In the genomic region with DNA sequence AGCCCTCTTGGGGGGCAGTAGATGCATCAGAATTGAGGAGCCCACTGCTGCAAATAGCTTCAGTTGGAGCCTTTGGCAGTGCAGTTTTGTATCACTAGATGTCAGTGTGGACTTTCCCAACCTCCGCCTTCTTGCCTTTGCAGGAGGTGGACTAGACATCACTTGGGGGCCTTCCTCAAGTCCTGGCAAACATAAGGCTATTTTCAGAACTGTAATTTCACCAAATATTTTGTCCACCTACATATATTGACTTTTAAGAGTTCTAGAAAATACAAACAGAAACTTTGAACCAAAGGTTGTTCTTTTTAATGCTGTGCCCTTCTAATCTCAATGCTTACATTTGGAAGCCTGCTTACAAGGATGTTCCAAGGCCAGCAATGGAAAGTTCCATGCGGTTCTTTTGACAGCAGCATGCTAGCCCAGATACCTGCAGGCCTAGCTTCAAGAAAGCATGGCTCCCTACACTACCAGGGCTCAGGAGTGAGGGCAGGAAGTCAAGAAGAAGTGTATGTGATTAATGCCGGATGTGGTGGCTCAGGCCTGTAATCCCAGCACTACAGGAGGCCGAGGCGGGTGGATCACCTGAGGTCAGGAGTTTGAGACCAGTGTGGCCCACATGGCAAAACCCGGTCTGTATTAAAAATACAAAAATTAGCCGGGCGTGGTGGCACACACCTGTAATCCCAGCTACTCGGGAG, we compare ENCODE assay signal across 8 cellular contexts.
A peak's percentile ranks its signal among the peaks of the same experiment; 100 is the strongest.
DNase-seq lines count a peak whose midpoint lies in the region; ATAC-seq and TF ChIP-seq lines count a peak whose summit lies in the region.

No MANE protein-coding gene starts in this region.

- no peaks in the 10 kb centered on the region for H3K9me3 ChIP-seq in SU-DHL-6 (ENCODE audit: insufficient read depth, low read length)

- no peak overlapping the region for H2AFZ ChIP-seq in KMS-11 (ENCODE audit: low read depth)
- H2AFZ ChIP-seq in SU-DHL-6 (ENCODE audit: low read depth, low read length, severe bottlenecking): peak overlapping the region; percentile 24

- peak; percentile 77 for TF ChIP-seq CTCF in GM12874 (IDR thresholded peaks at IDR 0.05; ENCODE audit: insufficient read depth, low read depth, low read length)
- TF ChIP-seq CTCF in KMS-11 (conservative IDR thresholded peaks at IDR 0.05; ENCODE audit: low read depth, low read length): peak; percentile 79
- TF ChIP-seq CTCF in SU-DHL-6 (IDR thresholded peaks at IDR 0.05; ENCODE audit: insufficient read depth, low read length, poor library complexity, severe bottlenecking): peak; percentile 96

- no peak for ATAC-seq in HG02610 (IDR thresholded peaks at IDR 0.05; ENCODE audit: unreplicated experiment)

- no peaks in the 10 kb centered on the region for H3K36me3 ChIP-seq in KMS-11 (ENCODE audit: insufficient read depth)
- H3K36me3 ChIP-seq in SU-DHL-6 (ENCODE audit: low read length): no peaks in the 10 kb centered on the region

- H3K4me2 ChIP-seq in KMS-11: no peak overlapping the region
- peak overlapping the region; percentile 83 for H3K4me2 ChIP-seq in SU-DHL-6 (ENCODE audit: low read depth, low read length, poor library complexity, severe bottlenecking)

- H4K20me1 ChIP-seq in KMS-11 (ENCODE audit: insufficient read depth) (no peaks in the 10 kb centered on the region), SU-DHL-6 (ENCODE audit: low read depth, low read length) (no peaks in the 10 kb centered on the region)

- H3K27me3 ChIP-seq in KMS-11 (ENCODE audit: insufficient read depth, low read depth) (no peaks in the 10 kb centered on the region), SU-DHL-6 (ENCODE audit: low read length) (no peaks in the 10 kb centered on the region)

- DNase-seq in ACHN: peak; percentile 71
- DNase-seq in astrocyte of the hippocampus (ENCODE audit: low read depth, low spot score): peak; percentile 71
- DNase-seq in iPS DF 4.7 (ENCODE audit: extremely low read depth, low spot score): peak; percentile 38
- DNase-seq in stimulated activated CD4-positive, alpha-beta T cell treated with anti-CD3 and anti-CD28 coated beads, Interleukin-15, amount 100 ng/mL, for 24 hours: peak; percentile 42

- in situ Hi-C loops in ACHN (cut with HindIII; ENCODE audit: low pct_ligation_motif_present, low pct_unique_long_range_greater_than_20kb, low sequenced_read_pairs): no loop called here

- H3K4me3 ChIP-seq in KMS-11 (IDR thresholded peaks at IDR 0.05; ENCODE audit: insufficient read depth, low read depth, low read length) (no peak overlapping the region), SU-DHL-6 (ENCODE audit: insufficient read depth, low read length, poor library complexity, severe bottlenecking) (no peak overlapping the region)

- H3K9ac ChIP-seq in KMS-11 (no peak overlapping the region), SU-DHL-6 (ENCODE audit: low read length) (peak overlapping the region; percentile 43)

- no peaks in the 10 kb centered on the region for H3K9me2 ChIP-seq in SU-DHL-6 (replicated peaks; ENCODE audit: insufficient read depth, low read length)

- H3K4me1 ChIP-seq in KMS-11 (ENCODE audit: low read depth, poor library complexity, severe bottlenecking): peaks cover 3% of the 10 kb centered on the region

- H3K27ac ChIP-seq in KMS-11: no peak overlapping the region
- peak overlapping the region; percentile 94 for H3K27ac ChIP-seq in SU-DHL-6 (ENCODE audit: low read depth, low read length)

- H3K79me2 ChIP-seq in KMS-11 (ENCODE audit: insufficient read depth, low read depth) (no peaks in the 10 kb centered on the region), SU-DHL-6 (ENCODE audit: insufficient read depth, low read length) (no peaks in the 10 kb centered on the region)

- peaks cover 39% of the 10 kb centered on the region for H3F3A ChIP-seq in SU-DHL-6 (ENCODE audit: insufficient read depth)
